ENCODE assay signal across 8 cellular contexts in genomic region chr7:157386979-157387800, GRCh38. TPM values are rescaled to one million over a fixed set of nuclear protein-coding genes. Genes with fewer than 3 reads are reported as not detected.
DNase-seq lines count a peak whose midpoint lies in the region; ATAC-seq lines count a peak whose summit lies in the region.

No MANE protein-coding gene starts in this region.

- H3K4me1 Mint-ChIP-seq in activated naive CD8-positive, alpha-beta T cell treated with anti-CD3 and anti-CD28 coated beads for 36 hours, result peaks cover 30% of the 10 kb centered on the region

- ATAC-seq in left cardiac atrium (peak; percentile 83 to 87), HG03460 (IDR thresholded peaks at IDR 0.05; ENCODE audit: unreplicated experiment) (no peak)

- intact Hi-C loops in left cardiac atrium (cut with DNase I), result loop anchor here in 1 of 2 donors (10.0 kb wide), 1 partner anchor 52 kb away; the partner anchor contains the start of gene DNAJB6

- H3K27ac Mint-ChIP-seq in activated naive CD8-positive, alpha-beta T cell treated with anti-CD3 and anti-CD28 coated beads for 36 hours, result peak overlapping the region; percentile 74

- no peaks in the 10 kb centered on the region for H3K27me3 Mint-ChIP-seq in activated naive CD8-positive, alpha-beta T cell treated with anti-CD3 and anti-CD28 coated beads for 36 hours

- no peak overlapping the region for H3K4me3 Mint-ChIP-seq in activated naive CD8-positive, alpha-beta T cell treated with anti-CD3 and anti-CD28 coated beads for 36 hours

- peak; percentile 52 for DNase-seq in GDM1 (lab: John Stamatoyannopoulos, UW)
- DNase-seq in H4 (ENCODE audit: low spot score), result peak; percentile 84
- peak; percentile 65 for DNase-seq in LoVo (ENCODE audit: low spot score)
- peak; percentile 17 for DNase-seq in SKM-1 treated with dmso at 0.1 percent for 144 hours (lab: John Stamatoyannopoulos, UW; ENCODE audit: unreplicated experiment)
- peak; percentile 77 for DNase-seq in activated naive CD8-positive, alpha-beta T cell treated with anti-CD3 and anti-CD28 coated beads for 36 hours
- DNase-seq in left cardiac atrium, result peak; percentile 90
- DNase-seq in retina, result peak; percentile 76

- peaks cover 19% of the 10 kb centered on the region for H3K36me3 Mint-ChIP-seq in activated naive CD8-positive, alpha-beta T cell treated with anti-CD3 and anti-CD28 coated beads for 36 hours

- H3K9me3 Mint-ChIP-seq in activated naive CD8-positive, alpha-beta T cell treated with anti-CD3 and anti-CD28 coated beads for 36 hours, result no peaks in the 10 kb centered on the region

RNA-seq across cellular contexts. Expression of gene DNAJB6, which starts 50.4 kb away (rescaled TPM):
- total RNA-seq in H4 (2014; rRNA removed; shearing (Covaris generic)), result 76.1 and 108 TPM in 2 replicates
- 10 to 100 TPM; 77.5 to 78.0 TPM for total RNA-seq in activated naive CD8-positive, alpha-beta T cell treated with anti-CD3 and anti-CD28 coated beads for 36 hours
- 100 to 1,000 TPM; 158 to 159 TPM for total RNA-seq in left cardiac atrium

Comparison
In these comparisons a context has a peak if more than half of its experiments do, and no peak if none do; other contexts are left out.
1. DNase-seq: peak in every context shown above with its lines; median percentile 90 in left cardiac atrium; 84 in H4; 77 in activated naive CD8-positive, alpha-beta T cell treated with anti-CD3 and anti-CD28 coated beads for 36 hours; 76 in retina; 65 in LoVo; 52 in GDM1; 17 in SKM-1 treated with dmso at 0.1 percent for 144 hours.